Comparison of ENCODE assay signal across 8 cellular contexts in genomic region chr13:113297370-113297871, GRCh38. TPM values are rescaled to one million over a fixed set of nuclear protein-coding genes. Genes with fewer than 3 reads are reported as not detected.
A peak's percentile ranks its signal among the peaks of the same experiment; 100 is the strongest.
DNase-seq lines count a peak whose midpoint lies in the region; ATAC-seq and TF ChIP-seq lines count a peak whose summit lies in the region.

No MANE protein-coding gene starts in this region.

- H3K9ac ChIP-seq in colonic mucosa (ENCODE audit: low read depth in 2 of 2, low read length in 2 of 2), result peak overlapping the region; percentile 82 to 93

- TF ChIP-seq CTCF in WTC11 (IDR thresholded peaks at IDR 0.05) (no peak), colonic mucosa (IDR thresholded peaks at IDR 0.05) (no peak)

- H3K4me1 ChIP-seq in colonic mucosa, result peaks cover 3% of the 10 kb centered on the region
- H3K4me1 ChIP-seq in naive thymus-derived CD4-positive, alpha-beta T cell (ENCODE audit: control insufficient read depth in 2 of 2, insufficient read depth in 2 of 2, low read length in 2 of 2), result peaks cover 10 to 14% of the 10 kb centered on the region in 2 donors

- peak overlapping the region; percentile 61 for H3K27ac ChIP-seq in colonic mucosa
- H3K27ac ChIP-seq in naive thymus-derived CD4-positive, alpha-beta T cell (ENCODE audit: low read depth, low read length), result peak overlapping the region; percentile 90

- peak overlapping the region; percentile 91 for H3K27ac Mint-ChIP-seq in WTC11
- H3K27ac Mint-ChIP-seq in naive thymus-derived CD4-positive, alpha-beta T cell, result peak overlapping the region; percentile 95 to 99 (median 97)
- peak overlapping the region; percentile 96 for H3K27ac Mint-ChIP-seq in stimulated activated naive CD8-positive, alpha-beta T cell treated with anti-CD3 and anti-CD28 coated beads, Interleukin-15, Interleukin-2, amounts not matched to agents 100 ng/mL and 50 ng/mL, for 24 hours

- no peaks in the 10 kb centered on the region; the same call in 1 of the 2 replicates for H3K36me3 Mint-ChIP-seq in WTC11
- H3K36me3 Mint-ChIP-seq in naive thymus-derived CD4-positive, alpha-beta T cell, result peaks cover 0 to 5% (median 4%) of the 10 kb centered on the region in 5 donors
- peaks cover 11% of the 10 kb centered on the region for H3K36me3 Mint-ChIP-seq in stimulated activated naive CD8-positive, alpha-beta T cell treated with anti-CD3 and anti-CD28 coated beads, Interleukin-15, Interleukin-2, amounts not matched to agents 100 ng/mL and 50 ng/mL, for 24 hours (ENCODE audit: low read depth)

- POLR2A ChIA-PET in WTC11 (lab: Charles Lee), result no interaction called here
- POLR2A ChIA-PET in naive thymus-derived CD4-positive, alpha-beta T cell (lab: Charles Lee), result interaction anchor here (0.6 to 2.9 kb wide), 8 partner anchors 12 to 328 kb away, joined by 3 to 16 read pairs (median 4); partner anchors contain the start of genes CUL4A, MCF2L and PCID2

- H3K4me1 Mint-ChIP-seq in WTC11, result peaks cover 20% of the 10 kb centered on the region
- peaks cover 23 to 40% (median 34%) of the 10 kb centered on the region in 7 donors for H3K4me1 Mint-ChIP-seq in naive thymus-derived CD4-positive, alpha-beta T cell
- H3K4me1 Mint-ChIP-seq in stimulated activated naive CD8-positive, alpha-beta T cell treated with anti-CD3 and anti-CD28 coated beads, Interleukin-15, Interleukin-2, amounts not matched to agents 100 ng/mL and 50 ng/mL, for 24 hours (ENCODE audit: low read depth), result peaks cover 46% of the 10 kb centered on the region

- H3K27me3 ChIP-seq in colonic mucosa, result no peaks in the 10 kb centered on the region
- H3K27me3 ChIP-seq in naive thymus-derived CD4-positive, alpha-beta T cell (ENCODE audit: control insufficient read depth in 2 of 2, insufficient read depth in 2 of 2, low read length in 2 of 2), result no peaks in the 10 kb centered on the region

- no peaks in the 10 kb centered on the region for H3K9me3 ChIP-seq in colonic mucosa
- H3K9me3 ChIP-seq in naive thymus-derived CD4-positive, alpha-beta T cell (ENCODE audit: control insufficient read depth in 2 of 3, low read length in 3 of 3), result no peaks in the 10 kb centered on the region

- H3K36me3 ChIP-seq in colonic mucosa, result no peaks in the 10 kb centered on the region
- H3K36me3 ChIP-seq in naive thymus-derived CD4-positive, alpha-beta T cell (ENCODE audit: control insufficient read depth in 2 of 3, insufficient read depth in 3 of 3, low read length in 3 of 3), result no peaks in the 10 kb centered on the region

- peak overlapping the region; percentile 96 for H3K4me3 ChIP-seq in colonic mucosa
- H3K4me3 ChIP-seq in naive thymus-derived CD4-positive, alpha-beta T cell (ENCODE audit: low read length), result peak overlapping the region; percentile 75

- no peaks in the 10 kb centered on the region for H3K9me3 Mint-ChIP-seq in WTC11
- peaks cover 0 to 19% (median 3%) of the 10 kb centered on the region in 11 donors for H3K9me3 Mint-ChIP-seq in naive thymus-derived CD4-positive, alpha-beta T cell
- no peaks in the 10 kb centered on the region for H3K9me3 Mint-ChIP-seq in stimulated activated naive CD8-positive, alpha-beta T cell treated with anti-CD3 and anti-CD28 coated beads, Interleukin-15, Interleukin-2, amounts not matched to agents 100 ng/mL and 50 ng/mL, for 24 hours

- DNase-seq in AG08395 (ENCODE audit: low spot score), result peak; percentile 12
- no peak for DNase-seq in WTC11 (ENCODE audit: low spot score)
- DNase-seq in colonic mucosa, result peak; percentile 27
- DNase-seq in naive thymus-derived CD4-positive, alpha-beta T cell, result peak; percentile 41 to 66 (median 54)
- no peak for DNase-seq in NCI-H446 treated with DMSO at 0.1 percent for 48 hours (lab: John Stamatoyannopoulos, UW)

- H3K27me3 Mint-ChIP-seq in WTC11 (ENCODE audit: low read depth), result peaks cover 23% of the 10 kb centered on the region
- peaks cover 3 to 32% (median 8%) of the 10 kb centered on the region in 5 donors for H3K27me3 Mint-ChIP-seq in naive thymus-derived CD4-positive, alpha-beta T cell
- H3K27me3 Mint-ChIP-seq in stimulated activated naive CD8-positive, alpha-beta T cell treated with anti-CD3 and anti-CD28 coated beads, Interleukin-15, Interleukin-2, amounts not matched to agents 100 ng/mL and 50 ng/mL, for 24 hours, result peaks cover 6% of the 10 kb centered on the region

- ATAC-seq in GM19025 (IDR thresholded peaks at IDR 0.05; ENCODE audit: low read depth, unreplicated experiment) (peak; percentile 33), HG03280 (IDR thresholded peaks at IDR 0.05; ENCODE audit: unreplicated experiment) (peak; percentile 28), WTC11 (no peak; the same call in 1 of the 2 replicates)
- ATAC-seq in naive thymus-derived CD4-positive, alpha-beta T cell, result peak; percentile 64

- intact Hi-C loops in colonic mucosa (cut with DNase I), result loop anchor here (2.0 kb wide), 1 partner anchor 65 kb away; no protein-coding TSS in a partner anchor
- intact Hi-C loops in naive thymus-derived CD4-positive, alpha-beta T cell (cut with micrococcal nuclease), result loop anchor here (1.0 to 10.0 kb wide), 9 partner anchors 22 to 603 kb away; partner anchors contain the start of genes DCUN1D2 (in 2 of the 2), ATP11A (in 1 of the 2), MCF2L (in 1 of the 2) and PCID2 (in 1 of the 2)

- CTCF ChIA-PET in WTC11 (lab: Charles Lee), result interaction anchor here (0.5 kb wide), 1 partner anchor 10 kb away, joined by 6 read pairs; no protein-coding TSS in a partner anchor
- CTCF ChIA-PET in naive thymus-derived CD4-positive, alpha-beta T cell (lab: Charles Lee), result interaction anchor here (0.6 to 1.0 kb wide), 2 partner anchors 87 to 97 kb away, joined by 3 to 4 read pairs; no protein-coding TSS in a partner anchor

- H3K4me3 Mint-ChIP-seq in WTC11, result peak overlapping the region; percentile 94
- peak overlapping the region; percentile 87 to 99 (median 96) for H3K4me3 Mint-ChIP-seq in naive thymus-derived CD4-positive, alpha-beta T cell
- H3K4me3 Mint-ChIP-seq in stimulated activated naive CD8-positive, alpha-beta T cell treated with anti-CD3 and anti-CD28 coated beads, Interleukin-15, Interleukin-2, amounts not matched to agents 100 ng/mL and 50 ng/mL, for 24 hours, result peak overlapping the region; percentile 96

TF ChIP-seq in WTC11, 78 proteins besides CTCF, POLR2A, EP300 and RAD21:
- no peak for TF ChIP-seq NFE2L1 (CRISPR knock-in tag; IDR thresholded peaks at IDR 0.05)
- no peak for TF ChIP-seq JUN (CRISPR knock-in tag; IDR thresholded peaks at IDR 0.05)
- TF ChIP-seq JAZF1 (CRISPR knock-in tag; IDR thresholded peaks at IDR 0.05), result no peak
- TF ChIP-seq ZNF219 (CRISPR knock-in tag; IDR thresholded peaks at IDR 0.05; ENCODE audit: borderline replicate concordance), result no peak
- no peak for TF ChIP-seq SP1 (CRISPR knock-in tag; conservative IDR thresholded peaks at IDR 0.05)
- no peak for TF ChIP-seq NFYB (CRISPR knock-in tag; conservative IDR thresholded peaks at IDR 0.05; ENCODE audit: low read depth)
- no peak for TF ChIP-seq ZMAT4 (CRISPR knock-in tag; IDR thresholded peaks at IDR 0.05)
- TF ChIP-seq, protein P1, sequence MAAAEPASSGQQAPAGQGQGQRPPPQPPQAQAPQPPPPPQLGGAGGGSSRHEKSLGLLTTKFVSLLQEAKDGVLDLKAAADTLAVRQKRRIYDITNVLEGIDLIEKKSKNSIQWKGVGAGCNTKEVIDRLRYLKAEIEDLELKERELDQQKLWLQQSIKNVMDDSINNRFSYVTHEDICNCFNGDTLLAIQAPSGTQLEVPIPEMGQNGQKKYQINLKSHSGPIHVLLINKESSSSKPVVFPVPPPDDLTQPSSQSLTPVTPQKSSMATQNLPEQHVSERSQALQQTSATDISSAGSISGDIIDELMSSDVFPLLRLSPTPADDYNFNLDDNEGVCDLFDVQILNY (CRISPR knock-in tag; IDR thresholded peaks at IDR 0.05), result no peak
- no peak for TF ChIP-seq NFATC4 (CRISPR knock-in tag; IDR thresholded peaks at IDR 0.05)
- TF ChIP-seq KAT7 (CRISPR knock-in tag; IDR thresholded peaks at IDR 0.05; ENCODE audit: borderline replicate concordance), result no peak
- TF ChIP-seq ETV6 (CRISPR knock-in tag; IDR thresholded peaks at IDR 0.05), result no peak
- TF ChIP-seq IRF2 (CRISPR knock-in tag; IDR thresholded peaks at IDR 0.05; ENCODE audit: borderline replicate concordance, low read depth), result no peak
- TF ChIP-seq, protein P2, sequence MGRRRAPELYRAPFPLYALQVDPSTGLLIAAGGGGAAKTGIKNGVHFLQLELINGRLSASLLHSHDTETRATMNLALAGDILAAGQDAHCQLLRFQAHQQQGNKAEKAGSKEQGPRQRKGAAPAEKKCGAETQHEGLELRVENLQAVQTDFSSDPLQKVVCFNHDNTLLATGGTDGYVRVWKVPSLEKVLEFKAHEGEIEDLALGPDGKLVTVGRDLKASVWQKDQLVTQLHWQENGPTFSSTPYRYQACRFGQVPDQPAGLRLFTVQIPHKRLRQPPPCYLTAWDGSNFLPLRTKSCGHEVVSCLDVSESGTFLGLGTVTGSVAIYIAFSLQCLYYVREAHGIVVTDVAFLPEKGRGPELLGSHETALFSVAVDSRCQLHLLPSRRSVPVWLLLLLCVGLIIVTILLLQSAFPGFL (CRISPR knock-in tag; IDR thresholded peaks at IDR 0.05; ENCODE audit: borderline replicate concordance), result no peak
- TF ChIP-seq SMAD3 (CRISPR knock-in tag; IDR thresholded peaks at IDR 0.05; ENCODE audit: borderline replicate concordance), result no peak
- TF ChIP-seq FOXJ3 (CRISPR knock-in tag; IDR thresholded peaks at IDR 0.05; ENCODE audit: borderline replicate concordance), result no peak

RNA-seq across cellular contexts. Expression of gene LAMP1, which starts 0.4 kb away (rescaled TPM):
- total RNA-seq in WTC11 (2021) (135 to 150 TPM (median 140 TPM) in 3 replicates), colonic mucosa (100 to 1,000 TPM; 184 to 226 TPM)
- total RNA-seq in naive thymus-derived CD4-positive, alpha-beta T cell, result 100 to 1,000 TPM in 2 of 5 experiments, 10 to 100 TPM in 3; 77.3 to 113 (median 98.8) TPM
- 10 to 100 TPM; 21.6 to 24.9 TPM for polyA plus RNA-seq in naive thymus-derived CD4-positive, alpha-beta T cell

Comparison
In these comparisons a context has a peak if more than half of its experiments do, and no peak if none do; other contexts are left out.
1. DNase-seq: peak in AG08395 (single experiment), colonic mucosa (single experiment) and naive thymus-derived CD4-positive, alpha-beta T cell (9 of 9); none in WTC11 (single experiment) and NCI-H446 treated with DMSO at 0.1 percent for 48 hours (single experiment).
2. Peak in every context shown above with its lines, with median percentiles within 50 percentile points of each other: H3K27ac Mint-ChIP-seq and H3K4me3 Mint-ChIP-seq.